Comparison of ENCODE assay signal across 18 cellular contexts in genomic region chr7:151780626-151781025, GRCh38.
DNase-seq lines count a peak whose midpoint lies in the region; ATAC-seq, FAIRE-seq and TF ChIP-seq lines count a peak whose summit lies in the region.
"Had no signal": no experiment of that assay in that cellular context is flagged by ENCODE, and none has a peak within 500 bp of the region (broad histone marks: within the 10 kb centered on the region; RNA-seq: fewer than 3 reads in every experiment).

No MANE protein-coding gene starts in this region.

- H3K9me3 ChIP-seq in K562 (replicated peaks; ENCODE audit: control insufficient read depth, insufficient read depth, low read depth, low read length) (no peaks in the 10 kb centered on the region), endodermal cell (ENCODE audit: control insufficient read depth, low read length) (peaks cover 7% of the 10 kb centered on the region)

- H3K9me3 Mint-ChIP-seq in endodermal cell, result peaks cover 14% of the 10 kb centered on the region

- in situ Hi-C loops in K562 (cut with MboI), result no loop called here

- H3K4me3 Mint-ChIP-seq in endodermal cell, result no peak overlapping the region

- no peak for TF ChIP-seq EP300 in K562 (IDR thresholded peaks at IDR 0.05; ENCODE audit: low read length)

- H3K4me1 ChIP-seq in K562 (replicated peaks in 1 of 2; ENCODE audit: control insufficient read depth in 2 of 2, insufficient read depth in 2 of 2, low read length in 2 of 2) (peaks cover 0 to 8% of the 10 kb centered on the region in 2 experiments; a peak in 2 of 5 replicates), endodermal cell (ENCODE audit: control insufficient read depth, insufficient read depth, low read length) (no peaks in the 10 kb centered on the region)

- CTCF ChIA-PET in K562 (lab: Yijun Ruan, JAX; ENCODE audit: low intra/inter-chr PET ratio), result no interaction called here

- H3K4me3 ChIP-seq in K562 (no peak overlapping the region), endodermal cell (ENCODE audit: low read length) (no peak overlapping the region)
- H3K4me3 ChIP-seq: SK-N-MC had no signal

- H3K9ac ChIP-seq in K562 (ENCODE audit: insufficient read depth in 1 of 2, low read depth in 2 of 2, low read length in 2 of 2) (no peak overlapping the region), endodermal cell (ENCODE audit: extremely low read depth, low read length, poor library complexity, severe bottlenecking) (no peak overlapping the region)

- no peak for TF ChIP-seq POLR2A in K562 (conservative IDR thresholded peaks at IDR 0.05)

- intact Hi-C loops in K562 (cut with micrococcal nuclease), result loop anchor here (5.0 kb wide), 2 partner anchors 212 to 252 kb away; no protein-coding TSS in a partner anchor

- POLR2A ChIA-PET in K562 (lab: Yijun Ruan, JAX), result interaction anchor here (1.1 kb wide), 1 partner anchor 14 kb away, joined by 6 read pairs; no protein-coding TSS in a partner anchor

- TF ChIP-seq CTCF in K562 (IDR thresholded peaks at IDR 0.05 in 2 of 3, conservative IDR thresholded peaks at IDR 0.05 in 1 of 3; ENCODE audit: insufficient read depth in 2 of 3, low read depth in 1 of 3, low read length in 3 of 3) (no peak), endodermal cell (conservative IDR thresholded peaks at IDR 0.05) (no peak)

- 0 out of 2 replicates have a peak, but pooled peaks cover 7% of the 10 kb centered on the region for H4K20me1 ChIP-seq in K562 (replicated peaks; ENCODE audit: control insufficient read depth, insufficient read depth, low read length)

- H3K9me1 ChIP-seq in K562 (ENCODE audit: control insufficient read depth, insufficient read depth, low read length), result no peaks in the 10 kb centered on the region

- H2AFZ ChIP-seq in K562 (ENCODE audit: low read depth, low read length), result no peak overlapping the region

- peaks cover 2% of the 10 kb centered on the region for H3K4me1 Mint-ChIP-seq in endodermal cell

- H3K4me2 ChIP-seq in K562 (ENCODE audit: insufficient read depth, low read length), result no peak overlapping the region

- H3K36me3 ChIP-seq in K562 (ENCODE audit: control insufficient read depth, insufficient read depth, low read length) (no peaks in the 10 kb centered on the region), endodermal cell (ENCODE audit: control insufficient read depth, insufficient read depth, low read length) (no peaks in the 10 kb centered on the region)

- H3K27me3 ChIP-seq in K562 (ENCODE audit: control insufficient read depth in 2 of 2, insufficient read depth in 2 of 2, low read length in 2 of 2) (peaks cover 55 to 85% of the 10 kb centered on the region in 2 experiments), endodermal cell (ENCODE audit: control insufficient read depth, insufficient read depth, low read length, poor library complexity, severe bottlenecking) (no peaks in the 10 kb centered on the region)

- peaks cover 7% of the 10 kb centered on the region for H3K36me3 Mint-ChIP-seq in endodermal cell (ENCODE audit: low read depth)

- no peak for ATAC-seq in K562
- no peak for ATAC-seq in HG02970 (IDR thresholded peaks at IDR 0.05; ENCODE audit: low FRiP score, unreplicated experiment)
- ATAC-seq: HepG2, Panc1 had no signal

- BruUV-seq in K562 (replicated peaks; lab: Mats Ljungman, UMichigan), result no TSS peak

- DNase-seq in DMS53 (lab: John Stamatoyannopoulos, UW) (peak; percentile 67), NCI-H510A (lab: John Stamatoyannopoulos, UW) (peak; percentile 9), K562 (ENCODE audit: extremely low read depth in 1 of 4, low spot score in 3 of 4) (no peak), myocyte (ENCODE audit: low read depth) (peak; percentile 82), endodermal cell (no peak)
- DNase-seq in activated effector memory CD4-positive, alpha-beta T cell treated with anti-CD3 and anti-CD28 coated beads, Interleukin-2, amount 50 U/mL, for 16 hours, result no peak
- DNase-seq: H7, Karpas-422, NCI-H1105 treated with DMSO at 0.1 percent for 48 hours, NCI-H1694 treated with DMSO at 0.1 percent for 48 hours, NCI-H226, NCI-H748 treated with DMSO at 0.1 percent for 48 hours had no signal

- no peaks in the 10 kb centered on the region for H3K79me2 ChIP-seq in K562 (ENCODE audit: control insufficient read depth, insufficient read depth, low read length)

- 0% methylated on average over 3 of the region's 3 CpGs for WGBS in K562 (ENCODE audit: insufficient coverage, low coverage, missing lambda C conversion rate)
- 83 to 95% methylated on average over 3 of the region's 3 CpGs for WGBS in endodermal cell (ENCODE audit: insufficient coverage in 1 of 2, insufficient read length in 1 of 2), 2 experiments

- H3K27me3 Mint-ChIP-seq in endodermal cell (ENCODE audit: insufficient read depth), result peaks cover 13% of the 10 kb centered on the region

- H3K27ac ChIP-seq in K562 (ENCODE audit: extremely low read depth, low read depth, low read length) (no peak overlapping the region), endodermal cell (ENCODE audit: low read depth, low read length) (no peak overlapping the region)
- H3K27ac ChIP-seq: C4-2B, SK-N-MC had no signal

- FAIRE-seq in K562 (lab: Jason Lieb, UNC), result no peak
- FAIRE-seq: GM19239, HepG2 had no signal

- no peak overlapping the region for H3K27ac Mint-ChIP-seq in endodermal cell

- no peak for TF ChIP-seq RAD21 in K562 (CRISPR knock-in tag; conservative IDR thresholded peaks at IDR 0.05 in 1 of 2, IDR thresholded peaks at IDR 0.05 in 1 of 2)

TF ChIP-seq in K562, 482 proteins besides CTCF, POLR2A, EP300 and RAD21:
- TF ChIP-seq CBFA2T3 (IDR thresholded peaks at IDR 0.05) (peak; percentile 45; the same call in 1 of the 2 replicates), NFIC (IDR thresholded peaks at IDR 0.05) (0 out of 2 replicates have a peak, but pooled peaks have one; percentile 12), MEIS2 (IDR thresholded peaks at IDR 0.05; ENCODE audit: partially characterized antibody) (peak; percentile 34), CTBP1 (IDR thresholded peaks at IDR 0.05; ENCODE audit: borderline replicate concordance) (0 out of 2 replicates have a peak, but pooled peaks have one; percentile 20), KLF6 (CRISPR knock-in tag; IDR thresholded peaks at IDR 0.05; ENCODE audit: borderline replicate concordance) (no peak), CBFA2T2 (conservative IDR thresholded peaks at IDR 0.05) (peak; percentile 20; the same call in 1 of the 2 replicates), PBX2 (CRISPR knock-in tag; IDR thresholded peaks at IDR 0.05; ENCODE audit: low read depth) (no peak), PBX2 (tag; conservative IDR thresholded peaks at IDR 0.05; ENCODE audit: low read depth) (0 out of 2 replicates have a peak, but pooled peaks have one; percentile 8), SNAPC5 (CRISPR knock-in tag; IDR thresholded peaks at IDR 0.05) (no peak)

Comparison
In these comparisons a context has a peak if more than half of its experiments do, and no peak if none do; other contexts are left out.
1. DNase-seq: peak in DMS53 (single experiment), NCI-H510A (single experiment) and myocyte (single experiment); none in K562 (0 of 4), activated effector memory CD4-positive, alpha-beta T cell treated with anti-CD3 and anti-CD28 coated beads, Interleukin-2, amount 50 U/mL, for 16 hours (single experiment) and endodermal cell (single experiment).